In genomic region chr18:3025544-3025943, GRCh38 we compare ENCODE assay signal across 31 cellular contexts.
"Had no signal": no experiment of that assay in that cellular context is flagged by ENCODE, and none has a peak within 500 bp of the region (broad histone marks: within the 10 kb centered on the region; RNA-seq: fewer than 3 reads in every experiment).

No MANE protein-coding gene starts in this region.

- H3K9me3 Mint-ChIP-seq: activated CD4-positive, alpha-beta T cell treated with anti-CD3 and anti-CD28 coated beads, Interleukin-2, amount 10 ng/mL, durations not matched to agents 7 days and 5 days; activated T-cell treated with anti-CD3 and anti-CD28 coated beads, Interleukin-2, amount 50 U/mL, for 24 hours; activated T-cell treated with anti-CD3 and anti-CD28 coated beads, Interleukin-2, amount 50 U/mL, for 72 hours had no signal

- H3K27ac ChIP-seq: brain microvascular endothelial cell, colonic mucosa, epithelial cell of prostate, esophagus squamous epithelium, gastroesophageal sphincter, VCaP had no signal

- H3K36me3 Mint-ChIP-seq: activated naive CD8-positive, alpha-beta T cell; WTC11 had no signal

- ATAC-seq: activated T-cell treated with anti-CD3 and anti-CD28 coated beads, Interleukin-2, amount 50 U/mL, for 72 hours; gastroesophageal sphincter; WTC11 had no signal

- H3K36me3 ChIP-seq: brain microvascular endothelial cell, colonic mucosa, esophagus squamous epithelium, gastroesophageal sphincter had no signal

- DNase-seq: activated CD4-positive, alpha-beta memory T cell treated with anti-CD3 and anti-CD28 coated beads, Interleukin-2, amount 10 ng/mL, durations not matched to agents 7 days and 5 days; activated CD4-positive, alpha-beta T cell treated with anti-CD3 and anti-CD28 coated beads for 1 hour; activated CD4-positive, alpha-beta T cell treated with anti-CD3 and anti-CD28 coated beads for 4 hours; activated CD4-positive, alpha-beta T cell treated with anti-CD3 and anti-CD28 coated beads, Interleukin-2, amount 10 ng/mL, durations not matched to agents 7 days and 5 days; activated CD4-positive, alpha-beta T cell treated with anti-CD3 and anti-CD28 coated beads, Interleukin-2, amount 50 U/mL, for 4 hours; activated CD8-positive, alpha-beta memory T cell treated with anti-CD3 and anti-CD28 coated beads, Interleukin-2, amount 50 U/mL, for 48 hours; activated gamma-delta T cell treated with Interleukin-2 at 50 U/mL for 16 hours; activated naive CD4-positive, alpha-beta T cell treated with anti-CD3 and anti-CD28 coated beads, Interleukin-2, amount 50 U/mL, for 16 hours; activated naive CD4-positive, alpha-beta T cell treated with Interleukin-2 at 50 U/mL for 16 hours; activated T-cell treated with anti-CD3 and anti-CD28 coated beads for 4 hours; activated T-cell treated with anti-CD3 and anti-CD28 coated beads, Interleukin-2, amount 50 U/mL, for 24 hours; activated T-cell treated with anti-CD3 and anti-CD28 coated beads, Interleukin-2, amount 50 U/mL, for 72 hours; amniotic stem cell; anterior cingulate cortex; brain microvascular endothelial cell; caudate nucleus; cerebellar nuclear complex; colonic mucosa; effector CD8-positive, alpha-beta T cell; esophagus squamous epithelium; foreskin melanocyte; T-helper 2 cell had no signal

- FAIRE-seq: astrocyte, bronchial epithelial cell, endometrium, endothelial cell of umbilical vein had no signal

- H3K4me1 Mint-ChIP-seq: activated CD4-positive, alpha-beta memory T cell treated with anti-CD3 and anti-CD28 coated beads, Interleukin-2, amount 10 ng/mL, durations not matched to agents 7 days and 5 days; activated CD4-positive, alpha-beta T cell treated with anti-CD3 and anti-CD28 coated beads, Interleukin-2, amount 10 ng/mL, durations not matched to agents 7 days and 5 days had no signal

- H3K27me3 ChIP-seq: brain microvascular endothelial cell, colonic mucosa, esophagus squamous epithelium, gastroesophageal sphincter had no signal

- H3K9me3 ChIP-seq: colonic mucosa, esophagus squamous epithelium, gastroesophageal sphincter had no signal

- H3K27ac Mint-ChIP-seq: activated CD4-positive, alpha-beta memory T cell treated with anti-CD3 and anti-CD28 coated beads, Interleukin-2, amount 10 ng/mL, durations not matched to agents 7 days and 5 days; activated CD4-positive, alpha-beta T cell treated with anti-CD3 and anti-CD28 coated beads, Interleukin-2, amount 10 ng/mL, durations not matched to agents 7 days and 5 days; activated naive CD8-positive, alpha-beta T cell; activated T-cell treated with anti-CD3 and anti-CD28 coated beads, Interleukin-2, amount 50 U/mL, for 24 hours; activated T-cell treated with anti-CD3 and anti-CD28 coated beads, Interleukin-2, amount 50 U/mL, for 72 hours; WTC11 had no signal

- H3K4me3 ChIP-seq: colonic mucosa, esophagus squamous epithelium, gastroesophageal sphincter had no signal

- H3K4me1 ChIP-seq: colonic mucosa had no signal

- H3K27me3 Mint-ChIP-seq: activated CD4-positive, alpha-beta T cell treated with anti-CD3 and anti-CD28 coated beads, Interleukin-2, amount 10 ng/mL, durations not matched to agents 7 days and 5 days; activated naive CD8-positive, alpha-beta T cell; activated T-cell treated with anti-CD3 and anti-CD28 coated beads, Interleukin-2, amount 50 U/mL, for 24 hours had no signal

- H3K4me3 Mint-ChIP-seq: activated CD4-positive, alpha-beta memory T cell treated with anti-CD3 and anti-CD28 coated beads, Interleukin-2, amount 10 ng/mL, durations not matched to agents 7 days and 5 days; activated CD4-positive, alpha-beta T cell treated with anti-CD3 and anti-CD28 coated beads, Interleukin-2, amount 10 ng/mL, durations not matched to agents 7 days and 5 days; activated naive CD8-positive, alpha-beta T cell; activated T-cell treated with anti-CD3 and anti-CD28 coated beads, Interleukin-2, amount 50 U/mL, for 24 hours; activated T-cell treated with anti-CD3 and anti-CD28 coated beads, Interleukin-2, amount 50 U/mL, for 72 hours; WTC11 had no signal
